Comparison of ENCODE assay signal across 1 cellular context in the genomic region with DNA sequence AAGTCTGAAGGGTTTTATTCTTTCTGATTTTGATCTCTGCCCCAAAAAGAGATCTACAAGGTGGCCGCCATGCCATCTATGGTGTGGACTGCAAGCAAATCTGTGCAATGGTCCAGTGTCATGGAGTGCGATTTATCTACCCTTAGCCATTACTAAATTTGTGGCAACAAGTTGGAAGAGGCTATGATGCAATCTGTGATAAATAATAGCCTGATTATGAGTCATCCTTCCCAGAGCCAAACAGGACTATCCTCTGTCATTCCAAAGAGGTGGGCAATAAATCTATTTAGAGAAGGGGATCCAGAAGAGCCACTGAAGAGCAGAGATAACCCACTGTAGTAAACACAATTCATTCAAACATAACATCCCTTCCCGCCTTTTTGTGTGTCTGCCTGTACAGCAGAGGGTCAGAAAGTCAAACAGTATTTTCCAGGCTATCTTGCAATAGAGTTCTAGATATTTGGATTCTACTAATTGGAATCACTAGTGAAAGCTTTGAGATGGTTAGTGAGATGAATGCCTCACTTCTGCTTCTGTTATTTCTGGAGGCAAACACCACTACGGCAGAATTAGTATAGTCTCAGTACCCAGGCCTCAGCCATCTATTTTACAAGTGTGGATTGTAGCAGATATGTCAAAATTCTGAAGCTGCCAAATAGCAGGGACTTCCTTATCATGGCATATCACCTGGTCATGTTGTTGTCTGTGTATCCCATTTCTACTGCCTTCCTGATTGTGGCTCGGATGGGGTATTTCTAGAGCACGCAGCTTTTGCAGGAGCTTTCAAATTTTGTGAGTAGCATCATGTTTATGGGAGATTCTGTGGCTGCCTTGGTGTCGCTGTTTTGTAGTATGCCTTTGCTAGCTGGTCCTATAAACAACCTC.
TF ChIP-seq lines count a peak whose summit lies in the region.

No MANE protein-coding gene starts in this region.

TF ChIP-seq in SK-N-SH, 30 proteins besides CTCF, POLR2A, EP300 and RAD21 (continued from another document):
- TF ChIP-seq TEAD4 (IDR thresholded peaks at IDR 0.05; ENCODE audit: borderline replicate concordance, insufficient read depth) (0 out of 2 replicates have a peak, but pooled peaks have one; percentile 14), FOXJ3 (CRISPR knock-in tag; IDR thresholded peaks at IDR 0.05) (no peak), FOXM1 (IDR thresholded peaks at IDR 0.05; ENCODE audit: low read depth) (no peak), TCF12 (IDR thresholded peaks at IDR 0.05) (peak; percentile 62), JUND (IDR thresholded peaks at IDR 0.05) (peak; percentile 79), NRF1 (IDR thresholded peaks at IDR 0.05; ENCODE audit: low read depth, low read length) (no peak), CHD2 (IDR thresholded peaks at IDR 0.05; ENCODE audit: low read length, partially characterized antibody) (no peak), RXRA (IDR thresholded peaks at IDR 0.05; ENCODE audit: borderline replicate concordance, low read depth) (no peak), NFIC (IDR thresholded peaks at IDR 0.05; ENCODE audit: borderline replicate concordance) (peak; percentile 65)
- TF ChIP-seq, protein P1, sequence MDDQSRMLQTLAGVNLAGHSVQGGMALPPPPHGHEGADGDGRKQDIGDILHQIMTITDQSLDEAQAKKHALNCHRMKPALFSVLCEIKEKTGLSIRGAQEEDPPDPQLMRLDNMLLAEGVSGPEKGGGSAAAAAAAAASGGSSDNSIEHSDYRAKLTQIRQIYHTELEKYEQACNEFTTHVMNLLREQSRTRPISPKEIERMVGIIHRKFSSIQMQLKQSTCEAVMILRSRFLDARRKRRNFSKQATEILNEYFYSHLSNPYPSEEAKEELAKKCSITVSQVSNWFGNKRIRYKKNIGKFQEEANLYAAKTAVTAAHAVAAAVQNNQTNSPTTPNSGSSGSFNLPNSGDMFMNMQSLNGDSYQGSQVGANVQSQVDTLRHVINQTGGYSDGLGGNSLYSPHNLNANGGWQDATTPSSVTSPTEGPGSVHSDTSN (IDR thresholded peaks at IDR 0.05), result peak; percentile 81
